Comparison of ENCODE assay signal across 25 cellular contexts in genomic region chr7:86778271-86778670, GRCh38.
"Had no signal": no experiment of that assay in that cellular context is flagged by ENCODE, and none has a peak within 500 bp of the region (broad histone marks: within the 10 kb centered on the region; RNA-seq: fewer than 3 reads in every experiment).

No MANE protein-coding gene starts in this region.

- ATAC-seq: activated CD4-positive, alpha-beta T cell treated with anti-CD3 and anti-CD28 coated beads for 36 hours; activated T-helper 17 cell treated with anti-CD3 and anti-CD28 coated beads, Interleukin-2, amount 50 U/mL, for 72 hours had no signal

- H3K9me3 Mint-ChIP-seq: activated CD4-positive, alpha-beta memory T cell treated with anti-CD3 and anti-CD28 coated beads, Interleukin-2, amount 10 ng/mL, durations not matched to agents 7 days and 5 days; activated naive CD4-positive, alpha-beta T cell treated with anti-CD3 and anti-CD28 coated beads for 36 hours; activated T-helper 17 cell treated with anti-CD3 and anti-CD28 coated beads, Interleukin-2, amount 50 U/mL, for 72 hours; T-helper 1 cell treated with Interleukin-12 subunit alpha and Interleukin-12 subunit beta and Interleukin-4 antibody, amounts not matched to agents 30 μg/mL and 1 μg/mL, for 36 hours had no signal

- H3K4me1 ChIP-seq: Peyer's patch, SJSA1 had no signal

- H3K4me1 Mint-ChIP-seq: activated CD4-positive, alpha-beta memory T cell treated with anti-CD3 and anti-CD28 coated beads, Interleukin-2, amount 10 ng/mL, durations not matched to agents 7 days and 5 days; activated CD4-positive, alpha-beta T cell treated with anti-CD3 and anti-CD28 coated beads for 36 hours; activated T-helper 17 cell treated with anti-CD3 and anti-CD28 coated beads, Interleukin-2, amount 50 U/mL, for 72 hours had no signal

- H3K4me3 Mint-ChIP-seq: activated CD4-positive, alpha-beta memory T cell treated with anti-CD3 and anti-CD28 coated beads, Interleukin-2, amount 10 ng/mL, durations not matched to agents 7 days and 5 days; activated CD4-positive, alpha-beta T cell treated with anti-CD3 and anti-CD28 coated beads for 36 hours; activated naive CD4-positive, alpha-beta T cell treated with anti-CD3 and anti-CD28 coated beads for 36 hours; activated naive CD8-positive, alpha-beta T cell; activated T-helper 17 cell treated with anti-CD3 and anti-CD28 coated beads, Interleukin-2, amount 50 U/mL, for 72 hours; T-helper 1 cell treated with Interleukin-12 subunit alpha and Interleukin-12 subunit beta and Interleukin-4 antibody, amounts not matched to agents 30 μg/mL and 1 μg/mL, for 36 hours had no signal

- DNase-seq: activated CD4-positive, alpha-beta memory T cell treated with anti-CD3 and anti-CD28 coated beads, Interleukin-2, amount 10 ng/mL, durations not matched to agents 7 days and 5 days; activated CD4-positive, alpha-beta T cell treated with anti-CD3 and anti-CD28 coated beads for 36 hours; activated CD4-positive, alpha-beta T cell treated with anti-CD3 and anti-CD28 coated beads, Interleukin-2, amount 50 U/mL, for 1 hour; activated gamma-delta T cell; activated naive CD4-positive, alpha-beta T cell treated with anti-CD3 and anti-CD28 coated beads for 36 hours; activated T-cell treated with anti-CD3 and anti-CD28 coated beads for 4 hours; activated T-cell treated with anti-CD3 and anti-CD28 coated beads, Interleukin-2, amount 50 U/mL, for 48 hours; brain microvascular endothelial cell; NCI-H1048; NCI-H1417; NCI-H1930; NCI-H345; NCI-H510A; NCI-H526 treated with DMSO at 0.1 percent for 48 hours; NCI-H82; Peyer's patch; Right ventricle myocardium superior; T-helper 9 cell; WERI-Rb-1 had no signal

- H3K4me3 ChIP-seq: cardiac muscle cell, Peyer's patch, SJSA1 had no signal

- H3K27me3 ChIP-seq: brain microvascular endothelial cell, cardiac muscle cell, Peyer's patch, SJSA1 had no signal

- H3K27ac Mint-ChIP-seq: activated CD4-positive, alpha-beta memory T cell treated with anti-CD3 and anti-CD28 coated beads, Interleukin-2, amount 10 ng/mL, durations not matched to agents 7 days and 5 days; activated CD4-positive, alpha-beta T cell treated with anti-CD3 and anti-CD28 coated beads for 36 hours; activated naive CD4-positive, alpha-beta T cell treated with anti-CD3 and anti-CD28 coated beads for 36 hours; activated naive CD8-positive, alpha-beta T cell; activated T-helper 17 cell treated with anti-CD3 and anti-CD28 coated beads, Interleukin-2, amount 50 U/mL, for 72 hours; T-helper 1 cell treated with Interleukin-12 subunit alpha and Interleukin-12 subunit beta and Interleukin-4 antibody, amounts not matched to agents 30 μg/mL and 1 μg/mL, for 36 hours had no signal

- H3K36me3 ChIP-seq: brain microvascular endothelial cell, cardiac muscle cell, Peyer's patch, SJSA1, WERI-Rb-1 had no signal

- H3K27ac ChIP-seq: brain microvascular endothelial cell, cardiac muscle cell, Peyer's patch, RWPE1, SJSA1, WERI-Rb-1 had no signal

- H3K36me3 Mint-ChIP-seq: activated naive CD8-positive, alpha-beta T cell had no signal

- H3K9me3 ChIP-seq: Peyer's patch, SJSA1 had no signal
